ENCODE assay signal across 8 cellular contexts in the genomic region with DNA sequence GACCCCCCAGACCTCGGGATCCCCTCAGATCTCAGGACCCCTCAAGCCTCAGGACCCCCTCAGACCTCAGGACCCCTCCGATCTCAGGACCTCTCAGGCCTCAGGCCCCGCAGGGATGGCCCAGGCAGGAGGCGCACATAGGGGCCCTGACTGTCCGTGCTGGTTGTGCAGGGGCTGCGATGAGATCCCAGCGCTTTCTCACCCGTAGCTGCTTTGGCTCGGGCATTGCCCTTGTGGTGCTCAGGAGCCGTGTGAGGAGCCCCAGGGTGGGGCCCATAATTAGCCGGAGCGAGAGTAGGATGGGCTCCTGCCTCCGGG. TPM values are rescaled to one million over a fixed set of nuclear protein-coding genes. Genes with fewer than 3 reads are reported as not detected.
DNase-seq lines count a peak whose midpoint lies in the region; ATAC-seq and TF ChIP-seq lines count a peak whose summit lies in the region.

No MANE protein-coding gene starts in this region.

- H3K27ac ChIP-seq in left lung (peak overlapping the region; percentile 81 to 91), thoracic aorta (peak overlapping the region; percentile 71 to 80)

- peaks cover 0 to 19% of the 10 kb centered on the region in 2 donors for H3K36me3 ChIP-seq in left lung
- no peaks in the 10 kb centered on the region for H3K36me3 ChIP-seq in thoracic aorta

- intact Hi-C loops in left lung (cut with DNase I) = no loop called here

- TF ChIP-seq CTCF in astrocyte of the cerebellum (IDR thresholded peaks at IDR 0.05; ENCODE audit: low read depth, low read length, missing control alignments) (no peak), left lung (IDR thresholded peaks at IDR 0.05) (no peak), thoracic aorta (IDR thresholded peaks at IDR 0.05) (no peak)

- H3K9me3 Mint-ChIP-seq in T-helper 2 cell treated with Interferon-gamma antibody and Interleukin-4, amounts not matched to agents 5 μg/mL and 100 μg/mL, for 36 hours = no peaks in the 10 kb centered on the region

- in situ Hi-C loops in astrocyte of the cerebellum (cut with HindIII; ENCODE audit: low sequenced_read_pairs) = no loop called here

- H3K4me3 Mint-ChIP-seq in T-helper 2 cell treated with Interferon-gamma antibody and Interleukin-4, amounts not matched to agents 5 μg/mL and 100 μg/mL, for 36 hours = peak overlapping the region; percentile 51

- H3K9me3 ChIP-seq in left lung (no peaks in the 10 kb centered on the region), thoracic aorta (no peaks in the 10 kb centered on the region)

- DNase-seq in T-helper 2 cell treated with Interferon-gamma antibody and Interleukin-4, amounts not matched to agents 5 μg/mL and 100 μg/mL, for 36 hours (ENCODE audit: low spot score) = no peak
- DNase-seq in T-helper 2 cell (no peak), astrocyte of the cerebellum (ENCODE audit: low read depth) (no peak), left lung (no peak), thoracic aorta (ENCODE audit: low spot score) (peak; percentile 1), EL (no peak), DMS79 (lab: John Stamatoyannopoulos, UW) (no peak)
- no peak for DNase-seq in stimulated activated CD4-positive, alpha-beta T cell treated with anti-CD3 and anti-CD28 coated beads, Interleukin-2, amount 100 ng/mL, for 48 hours

- H3K27me3 Mint-ChIP-seq in T-helper 2 cell treated with Interferon-gamma antibody and Interleukin-4, amounts not matched to agents 5 μg/mL and 100 μg/mL, for 36 hours (ENCODE audit: low read depth) = peaks cover 6% of the 10 kb centered on the region

- ATAC-seq in left lung (no peak), thoracic aorta (ENCODE audit: insufficient number of reproducible peaks, low FRiP score, low read depth) (no peak)

- H3K27me3 ChIP-seq in left lung = no peaks in the 10 kb centered on the region
- no peaks in the 10 kb centered on the region for H3K27me3 ChIP-seq in thoracic aorta (replicated peaks; ENCODE audit: insufficient read depth)

- H3K4me1 ChIP-seq in left lung = peaks cover 11 to 22% of the 10 kb centered on the region in 2 donors
- peaks cover 16 to 22% of the 10 kb centered on the region in 2 donors for H3K4me1 ChIP-seq in thoracic aorta (ENCODE audit: control insufficient read depth in 1 of 2, low read depth in 2 of 2)

- H3K4me3 ChIP-seq in astrocyte of the cerebellum (ENCODE audit: low read depth, low read length) (peak overlapping the region; percentile 53), left lung (peak overlapping the region; percentile 56 to 77), thoracic aorta (peak overlapping the region; percentile 93)

- peaks cover 11% of the 10 kb centered on the region for H3K4me1 Mint-ChIP-seq in T-helper 2 cell treated with Interferon-gamma antibody and Interleukin-4, amounts not matched to agents 5 μg/mL and 100 μg/mL, for 36 hours (ENCODE audit: low read depth)

- peak overlapping the region; percentile 62 for H3K27ac Mint-ChIP-seq in T-helper 2 cell treated with Interferon-gamma antibody and Interleukin-4, amounts not matched to agents 5 μg/mL and 100 μg/mL, for 36 hours

- H3K36me3 Mint-ChIP-seq in T-helper 2 cell treated with Interferon-gamma antibody and Interleukin-4, amounts not matched to agents 5 μg/mL and 100 μg/mL, for 36 hours (ENCODE audit: low read depth) = peaks cover 10% of the 10 kb centered on the region

RNA-seq across cellular contexts. Expression of gene LPCAT1, which starts 0.7 kb away (rescaled TPM):
- total RNA-seq in left lung (100 to 1,000 TPM; 458 to 751 TPM), thoracic aorta (10 to 100 TPM; 53.9 to 54.6 TPM)

Comparison
In these comparisons a context has a peak if more than half of its experiments do, and no peak if none do; other contexts are left out.
1. RNA of gene LPCAT1, which starts 0.7 kb away (total RNA-seq): 458 to 751 TPM in left lung; 53.9 to 54.6 TPM in thoracic aorta; every median in the first group is over 4 times any median in the second.
2. Peak in every context shown above with its lines, with median percentiles within 50 percentile points of each other: H3K4me3 ChIP-seq.